1 cellular context compared by ENCODE assay signal in genomic region chr17:6592193-6592592, GRCh38.
TF ChIP-seq lines count a peak whose summit lies in the region.

No MANE protein-coding gene starts in this region.

TF ChIP-seq in HepG2, 621 proteins besides CTCF, POLR2A, EP300 and RAD21:
- TF ChIP-seq MIXL1 (CRISPR knock-in tag; IDR thresholded peaks at IDR 0.05) (no peak), SOX13 (IDR thresholded peaks at IDR 0.05) (no peak), SOX13 (CRISPR knock-in tag; conservative IDR thresholded peaks at IDR 0.05 in 1 of 2, IDR thresholded peaks at IDR 0.05 in 1 of 2) (peak in 1 of 2 experiments; percentile 76; a peak in 2 of 4 replicates), GATAD2A (CRISPR knock-in tag; IDR thresholded peaks at IDR 0.05) (peak; percentile 42; the same call in 1 of the 2 replicates), ZBTB39 (CRISPR knock-in tag; IDR thresholded peaks at IDR 0.05) (peak; percentile 98), SOX6 (IDR thresholded peaks at IDR 0.05) (no peak), SOX6 (CRISPR knock-in tag; IDR thresholded peaks at IDR 0.05) (peak; percentile 72; the same call in 1 of the 2 replicates), ZNF281 (CRISPR knock-in tag; IDR thresholded peaks at IDR 0.05; ENCODE audit: borderline replicate concordance) (peak; percentile 36; the same call in 1 of the 2 replicates), SOX5 (CRISPR knock-in tag; IDR thresholded peaks at IDR 0.05; ENCODE audit: borderline replicate concordance) (peak; percentile 48; the same call in 1 of the 2 replicates)
- TF ChIP-seq, protein P1, sequence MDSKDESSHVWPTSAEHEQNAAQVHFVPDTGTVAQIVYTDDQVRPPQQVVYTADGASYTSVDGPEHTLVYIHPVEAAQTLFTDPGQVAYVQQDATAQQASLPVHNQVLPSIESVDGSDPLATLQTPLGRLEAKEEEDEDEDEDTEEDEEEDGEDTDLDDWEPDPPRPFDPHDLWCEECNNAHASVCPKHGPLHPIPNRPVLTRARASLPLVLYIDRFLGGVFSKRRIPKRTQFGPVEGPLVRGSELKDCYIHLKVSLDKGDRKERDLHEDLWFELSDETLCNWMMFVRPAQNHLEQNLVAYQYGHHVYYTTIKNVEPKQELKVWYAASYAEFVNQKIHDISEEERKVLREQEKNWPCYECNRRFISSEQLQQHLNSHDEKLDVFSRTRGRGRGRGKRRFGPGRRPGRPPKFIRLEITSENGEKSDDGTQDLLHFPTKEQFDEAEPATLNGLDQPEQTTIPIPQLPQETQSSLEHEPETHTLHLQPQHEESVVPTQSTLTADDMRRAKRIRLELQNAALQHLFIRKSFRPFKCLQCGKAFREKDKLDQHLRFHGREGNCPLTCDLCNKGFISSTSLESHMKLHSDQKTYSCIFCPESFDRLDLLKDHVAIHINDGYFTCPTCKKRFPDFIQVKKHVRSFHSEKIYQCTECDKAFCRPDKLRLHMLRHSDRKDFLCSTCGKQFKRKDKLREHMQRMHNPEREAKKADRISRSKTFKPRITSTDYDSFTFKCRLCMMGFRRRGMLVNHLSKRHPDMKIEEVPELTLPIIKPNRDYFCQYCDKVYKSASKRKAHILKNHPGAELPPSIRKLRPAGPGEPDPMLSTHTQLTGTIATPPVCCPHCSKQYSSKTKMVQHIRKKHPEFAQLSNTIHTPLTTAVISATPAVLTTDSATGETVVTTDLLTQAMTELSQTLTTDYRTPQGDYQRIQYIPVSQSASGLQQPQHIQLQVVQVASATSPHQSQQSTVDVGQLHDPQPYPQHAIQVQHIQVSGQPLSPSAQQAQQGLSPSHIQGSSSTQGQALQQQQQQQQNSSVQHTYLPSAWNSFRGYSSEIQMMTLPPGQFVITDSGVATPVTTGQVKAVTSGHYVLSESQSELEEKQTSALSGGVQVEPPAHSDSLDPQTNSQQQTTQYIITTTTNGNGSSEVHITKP (CRISPR knock-in tag; IDR thresholded peaks at IDR 0.05; ENCODE audit: low read depth): no peak
- TF ChIP-seq, protein P2, sequence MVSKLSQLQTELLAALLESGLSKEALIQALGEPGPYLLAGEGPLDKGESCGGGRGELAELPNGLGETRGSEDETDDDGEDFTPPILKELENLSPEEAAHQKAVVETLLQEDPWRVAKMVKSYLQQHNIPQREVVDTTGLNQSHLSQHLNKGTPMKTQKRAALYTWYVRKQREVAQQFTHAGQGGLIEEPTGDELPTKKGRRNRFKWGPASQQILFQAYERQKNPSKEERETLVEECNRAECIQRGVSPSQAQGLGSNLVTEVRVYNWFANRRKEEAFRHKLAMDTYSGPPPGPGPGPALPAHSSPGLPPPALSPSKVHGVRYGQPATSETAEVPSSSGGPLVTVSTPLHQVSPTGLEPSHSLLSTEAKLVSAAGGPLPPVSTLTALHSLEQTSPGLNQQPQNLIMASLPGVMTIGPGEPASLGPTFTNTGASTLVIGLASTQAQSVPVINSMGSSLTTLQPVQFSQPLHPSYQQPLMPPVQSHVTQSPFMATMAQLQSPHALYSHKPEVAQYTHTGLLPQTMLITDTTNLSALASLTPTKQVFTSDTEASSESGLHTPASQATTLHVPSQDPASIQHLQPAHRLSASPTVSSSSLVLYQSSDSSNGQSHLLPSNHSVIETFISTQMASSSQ (IDR thresholded peaks at IDR 0.05; ENCODE audit: low read depth): peak; percentile 81
- TF ChIP-seq, protein P2 (CRISPR knock-in tag; IDR thresholded peaks at IDR 0.05; ENCODE audit: borderline replicate concordance): peak; percentile 72
